In genomic region chr2:43005211-43005974, GRCh38 we compare ENCODE assay signal across 1 cellular context.
TF ChIP-seq lines count a peak whose summit lies in the region.

No MANE protein-coding gene starts in this region.

TF ChIP-seq in GM23338, 12 proteins besides CTCF, POLR2A, EP300 and RAD21 (continued from another document):
- TF ChIP-seq, protein P1, sequence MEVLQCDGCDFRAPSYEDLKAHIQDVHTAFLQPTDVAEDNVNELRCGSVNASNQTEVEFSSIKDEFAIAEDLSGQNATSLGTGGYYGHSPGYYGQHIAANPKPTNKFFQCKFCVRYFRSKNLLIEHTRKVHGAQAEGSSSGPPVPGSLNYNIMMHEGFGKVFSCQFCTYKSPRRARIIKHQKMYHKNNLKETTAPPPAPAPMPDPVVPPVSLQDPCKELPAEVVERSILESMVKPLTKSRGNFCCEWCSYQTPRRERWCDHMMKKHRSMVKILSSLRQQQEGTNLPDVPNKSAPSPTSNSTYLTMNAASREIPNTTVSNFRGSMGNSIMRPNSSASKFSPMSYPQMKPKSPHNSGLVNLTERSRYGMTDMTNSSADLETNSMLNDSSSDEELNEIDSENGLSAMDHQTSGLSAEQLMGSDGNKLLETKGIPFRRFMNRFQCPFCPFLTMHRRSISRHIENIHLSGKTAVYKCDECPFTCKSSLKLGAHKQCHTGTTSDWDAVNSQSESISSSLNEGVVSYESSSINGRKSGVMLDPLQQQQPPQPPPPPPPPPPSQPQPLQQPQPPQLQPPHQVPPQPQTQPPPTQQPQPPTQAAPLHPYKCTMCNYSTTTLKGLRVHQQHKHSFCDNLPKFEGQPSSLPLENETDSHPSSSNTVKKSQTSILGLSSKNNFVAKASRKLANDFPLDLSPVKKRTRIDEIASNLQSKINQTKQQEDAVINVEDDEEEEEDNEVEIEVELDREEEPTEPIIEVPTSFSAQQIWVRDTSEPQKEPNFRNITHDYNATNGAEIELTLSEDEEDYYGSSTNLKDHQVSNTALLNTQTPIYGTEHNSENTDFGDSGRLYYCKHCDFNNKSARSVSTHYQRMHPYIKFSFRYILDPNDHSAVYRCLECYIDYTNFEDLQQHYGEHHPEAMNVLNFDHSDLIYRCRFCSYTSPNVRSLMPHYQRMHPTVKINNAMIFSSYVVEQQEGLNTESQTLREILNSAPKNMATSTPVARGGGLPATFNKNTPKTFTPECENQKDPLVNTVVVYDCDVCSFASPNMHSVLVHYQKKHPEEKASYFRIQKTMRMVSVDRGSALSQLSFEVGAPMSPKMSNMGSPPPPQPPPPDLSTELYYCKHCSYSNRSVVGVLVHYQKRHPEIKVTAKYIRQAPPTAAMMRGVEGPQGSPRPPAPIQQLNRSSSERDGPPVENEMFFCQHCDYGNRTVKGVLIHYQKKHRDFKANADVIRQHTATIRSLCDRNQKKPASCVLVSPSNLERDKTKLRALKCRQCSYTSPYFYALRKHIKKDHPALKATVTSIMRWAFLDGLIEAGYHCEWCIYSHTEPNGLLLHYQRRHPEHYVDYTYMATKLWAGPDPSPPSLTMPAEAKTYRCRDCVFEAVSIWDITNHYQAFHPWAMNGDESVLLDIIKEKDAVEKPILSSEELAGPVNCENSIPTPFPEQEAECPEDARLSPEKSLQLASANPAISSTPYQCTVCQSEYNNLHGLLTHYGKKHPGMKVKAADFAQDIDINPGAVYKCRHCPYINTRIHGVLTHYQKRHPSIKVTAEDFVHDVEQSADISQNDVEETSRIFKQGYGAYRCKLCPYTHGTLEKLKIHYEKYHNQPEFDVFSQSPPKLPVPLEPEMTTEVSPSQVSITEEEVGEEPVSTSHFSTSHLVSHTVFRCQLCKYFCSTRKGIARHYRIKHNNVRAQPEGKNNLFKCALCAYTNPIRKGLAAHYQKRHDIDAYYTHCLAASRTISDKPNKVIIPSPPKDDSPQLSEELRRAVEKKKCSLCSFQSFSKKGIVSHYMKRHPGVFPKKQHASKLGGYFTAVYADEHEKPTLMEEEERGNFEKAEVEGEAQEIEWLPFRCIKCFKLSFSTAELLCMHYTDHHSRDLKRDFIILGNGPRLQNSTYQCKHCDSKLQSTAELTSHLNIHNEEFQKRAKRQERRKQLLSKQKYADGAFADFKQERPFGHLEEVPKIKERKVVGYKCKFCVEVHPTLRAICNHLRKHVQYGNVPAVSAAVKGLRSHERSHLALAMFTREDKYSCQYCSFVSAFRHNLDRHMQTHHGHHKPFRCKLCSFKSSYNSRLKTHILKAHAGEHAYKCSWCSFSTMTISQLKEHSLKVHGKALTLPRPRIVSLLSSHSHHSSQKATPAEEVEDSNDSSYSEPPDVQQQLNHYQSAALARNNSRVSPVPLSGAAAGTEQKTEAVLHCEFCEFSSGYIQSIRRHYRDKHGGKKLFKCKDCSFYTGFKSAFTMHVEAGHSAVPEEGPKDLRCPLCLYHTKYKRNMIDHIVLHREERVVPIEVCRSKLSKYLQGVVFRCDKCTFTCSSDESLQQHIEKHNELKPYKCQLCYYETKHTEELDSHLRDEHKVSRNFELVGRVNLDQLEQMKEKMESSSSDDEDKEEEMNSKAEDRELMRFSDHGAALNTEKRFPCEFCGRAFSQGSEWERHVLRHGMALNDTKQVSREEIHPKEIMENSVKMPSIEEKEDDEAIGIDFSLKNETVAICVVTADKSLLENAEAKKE (CRISPR knock-in tag; IDR thresholded peaks at IDR 0.05) = no peak
- TF ChIP-seq ZNF331 (CRISPR knock-in tag; IDR thresholded peaks at IDR 0.05; ENCODE audit: low read depth) (no peak), STAT1 (IDR thresholded peaks at IDR 0.05; ENCODE audit: unreplicated experiment) (no peak), NANOG (IDR thresholded peaks at IDR 0.05; ENCODE audit: borderline replicate concordance) (no peak)
- TF ChIP-seq, protein P2, sequence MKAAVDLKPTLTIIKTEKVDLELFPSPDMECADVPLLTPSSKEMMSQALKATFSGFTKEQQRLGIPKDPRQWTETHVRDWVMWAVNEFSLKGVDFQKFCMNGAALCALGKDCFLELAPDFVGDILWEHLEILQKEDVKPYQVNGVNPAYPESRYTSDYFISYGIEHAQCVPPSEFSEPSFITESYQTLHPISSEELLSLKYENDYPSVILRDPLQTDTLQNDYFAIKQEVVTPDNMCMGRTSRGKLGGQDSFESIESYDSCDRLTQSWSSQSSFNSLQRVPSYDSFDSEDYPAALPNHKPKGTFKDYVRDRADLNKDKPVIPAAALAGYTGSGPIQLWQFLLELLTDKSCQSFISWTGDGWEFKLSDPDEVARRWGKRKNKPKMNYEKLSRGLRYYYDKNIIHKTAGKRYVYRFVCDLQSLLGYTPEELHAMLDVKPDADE (IDR thresholded peaks at IDR 0.05) = no peak
